In genomic region chr9:13396418-13396817, GRCh38 we compare ENCODE assay signal across 32 cellular contexts.
"Had no signal": no experiment of that assay in that cellular context is flagged by ENCODE, and none has a peak within 500 bp of the region (broad histone marks: within the 10 kb centered on the region; RNA-seq: fewer than 3 reads in every experiment).

No MANE protein-coding gene starts in this region.

- H3K9me3 Mint-ChIP-seq: activated T-cell treated with anti-CD3 and anti-CD28 coated beads, Interleukin-2, amount 50 U/mL, for 4 hours had no signal

- H3K4me3 Mint-ChIP-seq: activated B cell treated with CpG ODN at 0.5 μM for 24 hours; activated CD8-positive, alpha-beta T cell treated with anti-CD3 and anti-CD28 coated beads for 36 hours; activated naive CD8-positive, alpha-beta T cell; activated T-cell treated with anti-CD3 and anti-CD28 coated beads, Interleukin-2, amount 50 U/mL, for 4 hours; activated T-helper 17 cell treated with anti-CD3 and anti-CD28 coated beads, Interleukin-2, amount 50 U/mL, for 72 hours; brain; endodermal cell; T-cell; T-helper 17 cell; T-helper 2 cell treated with Interferon-gamma antibody and Interleukin-4, amounts not matched to agents 5 μg/mL and 100 μg/mL, for 36 hours had no signal

- H3K27ac ChIP-seq: ascending aorta, breast epithelium, cardiac muscle cell, colonic mucosa, WERI-Rb-1 had no signal

- H3K9me3 ChIP-seq: colonic mucosa had no signal

- DNase-seq: activated B cell treated with CpG ODN at 0.5 μM for 24 hours; activated CD4-positive, alpha-beta T cell treated with anti-CD3 and anti-CD28 coated beads for 48 hours; activated CD4-positive, alpha-beta T cell treated with anti-CD3 and anti-CD28 coated beads, Interleukin-2, amount 50 U/mL, for 1 hour; activated CD4-positive, alpha-beta T cell treated with anti-CD3 and anti-CD28 coated beads, Interleukin-2, amount 50 U/mL, for 48 hours; activated CD8-positive, alpha-beta memory T cell treated with anti-CD3 and anti-CD28 coated beads for 24 hours; activated CD8-positive, alpha-beta T cell treated with anti-CD3 and anti-CD28 coated beads for 36 hours; activated effector memory CD4-positive, alpha-beta T cell treated with Interleukin-2 at 50 U/mL for 16 hours; activated gamma-delta T cell treated with Interleukin-2 at 50 U/mL for 16 hours; activated naive CD4-positive, alpha-beta T cell treated with anti-CD3 and anti-CD28 coated beads, Interleukin-2, amount 50 U/mL, for 16 hours; activated naive CD4-positive, alpha-beta T cell treated with Interleukin-2 at 50 U/mL for 16 hours; activated T-cell treated with anti-CD3 and anti-CD28 coated beads, Interleukin-2, amount 50 U/mL, for 4 hours; central memory CD4-positive, alpha-beta T cell; cerebellar nuclear complex; colonic mucosa; effector memory CD4-positive, alpha-beta T cell; endodermal cell; foreskin fibroblast; head of caudate nucleus; T-cell; T-helper 17 cell; T1000; WERI-Rb-1 had no signal

- H3K27ac Mint-ChIP-seq: activated B cell treated with CpG ODN at 0.5 μM for 24 hours; activated CD8-positive, alpha-beta T cell treated with anti-CD3 and anti-CD28 coated beads for 36 hours; activated naive CD8-positive, alpha-beta T cell; activated T-helper 17 cell treated with anti-CD3 and anti-CD28 coated beads, Interleukin-2, amount 50 U/mL, for 72 hours; brain; endodermal cell; T-cell; T-helper 17 cell; T-helper 2 cell treated with Interferon-gamma antibody and Interleukin-4, amounts not matched to agents 5 μg/mL and 100 μg/mL, for 36 hours had no signal

- H3K4me1 Mint-ChIP-seq: activated B cell treated with CpG ODN at 0.5 μM for 24 hours; activated T-helper 17 cell treated with anti-CD3 and anti-CD28 coated beads, Interleukin-2, amount 50 U/mL, for 72 hours; brain; endodermal cell; T-cell; T-helper 17 cell had no signal

- H3K36me3 Mint-ChIP-seq: activated naive CD8-positive, alpha-beta T cell; T-cell had no signal

- ATAC-seq: activated CD4-positive, CD25-positive, alpha-beta regulatory T cell treated with anti-CD3 and anti-CD28 coated beads, Interleukin-2, amount 50 U/mL, for 24 hours; activated CD8-positive, alpha-beta T cell treated with anti-CD3 and anti-CD28 coated beads for 36 hours; activated T-cell treated with anti-CD3 and anti-CD28 coated beads, Interleukin-2, amount 50 U/mL, for 4 hours; activated T-helper 17 cell treated with anti-CD3 and anti-CD28 coated beads, Interleukin-2, amount 50 U/mL, for 72 hours; esophagus mucosa; T-cell; T-helper 17 cell had no signal

- FAIRE-seq: frontal cortex had no signal

- H3K36me3 ChIP-seq: ascending aorta, breast epithelium, cardiac muscle cell, colonic mucosa, WERI-Rb-1 had no signal

- H3K27me3 Mint-ChIP-seq: activated B cell treated with CpG ODN at 0.5 μM for 24 hours; activated CD8-positive, alpha-beta T cell treated with anti-CD3 and anti-CD28 coated beads for 36 hours; activated naive CD8-positive, alpha-beta T cell; activated T-helper 17 cell treated with anti-CD3 and anti-CD28 coated beads, Interleukin-2, amount 50 U/mL, for 72 hours; brain; T-cell; T-helper 17 cell had no signal

- H3K4me3 ChIP-seq: ascending aorta, breast epithelium, cardiac muscle cell, colonic mucosa had no signal

- H3K27me3 ChIP-seq: ascending aorta, breast epithelium, cardiac muscle cell, colonic mucosa had no signal

- H3K4me1 ChIP-seq: ascending aorta, breast epithelium, colonic mucosa had no signal
